Comparison of ENCODE assay signal across 30 cellular contexts in genomic region chr10:30731963-30732362, GRCh38.
"Had no signal": no experiment of that assay in that cellular context is flagged by ENCODE, and none has a peak within 500 bp of the region (broad histone marks: within the 10 kb centered on the region; RNA-seq: fewer than 3 reads in every experiment).

No MANE protein-coding gene starts in this region.

- H3K4me3 Mint-ChIP-seq: immature natural killer cell; naive thymus-derived CD4-positive, alpha-beta T cell; natural killer cell treated with Interleukin-12 subunit alpha and Interleukin-12 subunit beta and Interleukin-15 and Interleukin-18, amount 100 ng/mL, for 72 hours; stimulated activated memory B cell treated with anti-CD40 and anti-IgM and Interleukin-4, amounts not matched to agents 10 μg/mL and 1 μg/mL and 100 μg/mL, for 72 hours; stimulated activated naive CD8-positive, alpha-beta T cell treated with anti-CD3 and anti-CD28 coated beads, Interleukin-15, amount 100 ng/mL, for 72 hours; type B pancreatic cell had no signal

- ATAC-seq: heart left ventricle; left colon; left lung; lower lobe of right lung; mucosa of descending colon; naive thymus-derived CD4-positive, alpha-beta T cell; natural killer cell treated with Interleukin-12 subunit alpha and Interleukin-12 subunit beta and Interleukin-15 and Interleukin-18, amount 100 ng/mL, for 72 hours; right cardiac atrium; stimulated activated memory B cell treated with anti-CD40 and anti-IgM and Interleukin-4, amounts not matched to agents 10 μg/mL and 1 μg/mL and 100 μg/mL, for 72 hours; stimulated activated naive CD8-positive, alpha-beta T cell treated with anti-CD3 and anti-CD28 coated beads, Interleukin-15, amount 100 ng/mL, for 72 hours had no signal

- H3K9me3 Mint-ChIP-seq: immature natural killer cell; natural killer cell treated with Interleukin-12 subunit alpha and Interleukin-12 subunit beta and Interleukin-15 and Interleukin-18, amount 100 ng/mL, for 72 hours; stimulated activated memory B cell treated with anti-CD40 and anti-IgM and Interleukin-4, amounts not matched to agents 10 μg/mL and 1 μg/mL and 100 μg/mL, for 72 hours; stimulated activated naive CD8-positive, alpha-beta T cell treated with anti-CD3 and anti-CD28 coated beads, Interleukin-15, amount 100 ng/mL, for 72 hours had no signal

- DNase-seq: heart left ventricle; hypothalamus; immature natural killer cell; kidney; left colon; left lung; lower lobe of right lung; mammary epithelial cell; mesendoderm; midbrain; mucosa of descending colon; naive thymus-derived CD4-positive, alpha-beta T cell; occipital lobe; retina; right cardiac atrium; sigmoid colon; small intestine; spleen; stimulated activated CD4-positive, alpha-beta T cell treated with anti-CD3 and anti-CD28 coated beads, Interleukin-4, amount 100 ng/mL, for 24 hours; stimulated activated naive CD4-positive, alpha-beta T cell treated with Interleukin-2 at 50 U/mL for 16 hours; stimulated activated naive CD8-positive, alpha-beta T cell treated with anti-CD3 and anti-CD28 coated beads, Interleukin-15, amount 100 ng/mL, for 72 hours; substantia nigra had no signal

- H3K27me3 ChIP-seq: heart left ventricle, left lung, sigmoid colon, tibial nerve, vagina had no signal

- H3K27ac Mint-ChIP-seq: immature natural killer cell; progenitor cell of endocrine pancreas; stimulated activated memory B cell treated with anti-CD40 and anti-IgM and Interleukin-4, amounts not matched to agents 10 μg/mL and 1 μg/mL and 100 μg/mL, for 72 hours; type B pancreatic cell had no signal

- FAIRE-seq: islet of Langerhans, kidney, small intestine had no signal

- H3K36me3 ChIP-seq: heart left ventricle, left lung, lower lobe of right lung, neutrophil, sigmoid colon, spleen, tibial nerve, vagina had no signal

- H3K36me3 Mint-ChIP-seq: immature natural killer cell; stimulated activated memory B cell treated with anti-CD40 and anti-IgM and Interleukin-4, amounts not matched to agents 10 μg/mL and 1 μg/mL and 100 μg/mL, for 72 hours; type B pancreatic cell had no signal

- H3K4me3 ChIP-seq: heart left ventricle, left lung, lower lobe of right lung, mucosa of descending colon, sigmoid colon, spleen, tibial nerve, vagina had no signal
